In the genomic region with DNA sequence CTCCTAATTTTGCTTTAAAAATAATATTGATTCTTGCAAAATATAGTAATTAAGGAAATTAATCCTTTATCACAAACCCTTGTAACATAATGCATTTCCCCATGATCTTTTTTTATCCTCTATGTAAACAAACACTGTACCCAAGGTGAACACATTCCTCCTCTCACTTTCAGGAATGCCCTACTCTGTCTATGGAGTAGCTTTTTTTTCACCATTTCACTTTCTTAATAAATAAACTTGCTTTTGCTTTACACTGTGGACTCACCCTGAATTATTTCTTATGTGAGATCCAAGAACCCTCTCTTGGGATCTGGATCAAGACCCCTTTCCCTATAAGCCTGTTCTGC, we compare ENCODE assay signal across 21 cellular contexts.
"Had no signal": no experiment of that assay in that cellular context is flagged by ENCODE, and none has a peak within 500 bp of the region (broad histone marks: within the 10 kb centered on the region; RNA-seq: fewer than 3 reads in every experiment).

No MANE protein-coding gene starts in this region.

- H3K9me3 Mint-ChIP-seq: activated naive CD4-positive, alpha-beta T cell treated with anti-CD3 and anti-CD28 coated beads, Interleukin-2, amount 50 U/mL, for 72 hours; activated T-cell treated with anti-CD3 and anti-CD28 coated beads, Interleukin-2, amount 50 U/mL, for 24 hours; activated T-helper 17 cell treated with anti-CD3 and anti-CD28 coated beads, Interleukin-2, amount 50 U/mL, for 72 hours; stimulated activated naive CD8-positive, alpha-beta T cell treated with anti-CD3 and anti-CD28 coated beads, Interleukin-15, Interleukin-2, amounts not matched to agents 100 ng/mL and 50 ng/mL, for 24 hours had no signal

- H3K27ac ChIP-seq: adrenal gland, breast epithelium, gastroesophageal sphincter, prostate gland, right atrium auricular region, tibial artery, uterus had no signal

- H3K4me1 Mint-ChIP-seq: activated T-helper 17 cell treated with anti-CD3 and anti-CD28 coated beads, Interleukin-2, amount 50 U/mL, for 72 hours; central memory CD8-positive, alpha-beta T cell; naive B cell had no signal

- H3K27ac Mint-ChIP-seq: activated naive CD4-positive, alpha-beta T cell treated with anti-CD3 and anti-CD28 coated beads, Interleukin-2, amount 50 U/mL, for 72 hours; activated T-cell treated with anti-CD3 and anti-CD28 coated beads, Interleukin-2, amount 50 U/mL, for 24 hours; activated T-helper 17 cell treated with anti-CD3 and anti-CD28 coated beads, Interleukin-2, amount 50 U/mL, for 72 hours; naive B cell; stimulated activated naive CD8-positive, alpha-beta T cell treated with anti-CD3 and anti-CD28 coated beads, Interleukin-15, Interleukin-2, amounts not matched to agents 100 ng/mL and 50 ng/mL, for 24 hours had no signal

- H3K9me3 ChIP-seq: adrenal gland, breast epithelium, gastroesophageal sphincter, prostate gland, right atrium auricular region, tibial artery, uterus had no signal

- H3K27me3 ChIP-seq: adrenal gland, breast epithelium, gastroesophageal sphincter, right atrium auricular region, tibial artery, uterus had no signal

- DNase-seq: activated CD8-positive, alpha-beta memory T cell treated with anti-CD3 and anti-CD28 coated beads for 24 hours; activated CD8-positive, alpha-beta memory T cell treated with anti-CD3 and anti-CD28 coated beads, Interleukin-2, amount 50 U/mL, for 4 hours; activated T-cell treated with anti-CD3 and anti-CD28 coated beads, Interleukin-2, amount 50 U/mL, for 24 hours; adrenal gland; effector memory CD4-positive, alpha-beta T cell; head of caudate nucleus; left cardiac atrium; mesenchymal stem cell; naive B cell; substantia nigra; T-helper 1 cell; tibial artery; uterus had no signal

- H3K4me1 ChIP-seq: adrenal gland, breast epithelium, prostate gland, right atrium auricular region, uterus had no signal

- H3K4me3 Mint-ChIP-seq: activated T-cell treated with anti-CD3 and anti-CD28 coated beads, Interleukin-2, amount 50 U/mL, for 24 hours; activated T-helper 17 cell treated with anti-CD3 and anti-CD28 coated beads, Interleukin-2, amount 50 U/mL, for 72 hours; central memory CD8-positive, alpha-beta T cell; naive B cell; stimulated activated naive CD8-positive, alpha-beta T cell treated with anti-CD3 and anti-CD28 coated beads, Interleukin-15, Interleukin-2, amounts not matched to agents 100 ng/mL and 50 ng/mL, for 24 hours had no signal

- H3K36me3 ChIP-seq: adrenal gland, breast epithelium, gastroesophageal sphincter, prostate gland, right atrium auricular region, tibial artery, uterus had no signal

- H3K36me3 Mint-ChIP-seq: activated naive CD4-positive, alpha-beta T cell treated with anti-CD3 and anti-CD28 coated beads, Interleukin-2, amount 50 U/mL, for 72 hours; naive B cell had no signal

- H3K27me3 Mint-ChIP-seq: activated T-cell treated with anti-CD3 and anti-CD28 coated beads, Interleukin-2, amount 50 U/mL, for 24 hours; activated T-helper 17 cell treated with anti-CD3 and anti-CD28 coated beads, Interleukin-2, amount 50 U/mL, for 72 hours; central memory CD8-positive, alpha-beta T cell; stimulated activated naive CD8-positive, alpha-beta T cell treated with anti-CD3 and anti-CD28 coated beads, Interleukin-15, Interleukin-2, amounts not matched to agents 100 ng/mL and 50 ng/mL, for 24 hours had no signal

- ATAC-seq: activated naive CD4-positive, alpha-beta T cell treated with anti-CD3 and anti-CD28 coated beads, Interleukin-2, amount 50 U/mL, for 72 hours; activated T-helper 17 cell treated with anti-CD3 and anti-CD28 coated beads, Interleukin-2, amount 50 U/mL, for 72 hours; gastroesophageal sphincter; left cardiac atrium had no signal

- H3K4me3 ChIP-seq: adrenal gland, breast epithelium, gastroesophageal sphincter, prostate gland, right atrium auricular region, tibial artery, uterus had no signal
